Comparison of ENCODE assay signal across 1 cellular context in genomic region chr2:113167115-113167932, GRCh38.
A peak's percentile ranks its signal among the peaks of the same experiment; 100 is the strongest.
TF ChIP-seq lines count a peak whose summit lies in the region.

No MANE protein-coding gene starts in this region.

TF ChIP-seq in HepG2, 621 proteins besides CTCF, POLR2A, EP300 and RAD21 (continued from another document and continues in another):
- TF ChIP-seq ZBTB40 (IDR thresholded peaks at IDR 0.05) = no peak
- peak; percentile 95 for TF ChIP-seq ZBTB40 (CRISPR knock-in tag; IDR thresholded peaks at IDR 0.05)
- no peak for TF ChIP-seq ATAD3A (CRISPR knock-in tag; IDR thresholded peaks at IDR 0.05)
- no peak for TF ChIP-seq KDM5A (IDR thresholded peaks at IDR 0.05; ENCODE audit: borderline replicate concordance, low read length)
- TF ChIP-seq ZNF326 (CRISPR knock-in tag; IDR thresholded peaks at IDR 0.05; ENCODE audit: borderline replicate concordance) = no peak
- no peak for TF ChIP-seq SATB2 (CRISPR knock-in tag; IDR thresholded peaks at IDR 0.05)
- peak; percentile 63; the same call in 1 of the 2 replicates for TF ChIP-seq NCOR1 (IDR thresholded peaks at IDR 0.05; ENCODE audit: borderline replicate concordance, low read length)
- TF ChIP-seq HDAC1 (CRISPR knock-in tag; IDR thresholded peaks at IDR 0.05) = peak; percentile 98
- TF ChIP-seq GZF1 (CRISPR knock-in tag; IDR thresholded peaks at IDR 0.05) = peak; percentile 80
- TF ChIP-seq MLXIP (CRISPR knock-in tag; IDR thresholded peaks at IDR 0.05; ENCODE audit: borderline replicate concordance) = peak; percentile 72; the same call in 1 of the 2 replicates
- TF ChIP-seq PLSCR1 (CRISPR knock-in tag; IDR thresholded peaks at IDR 0.05; ENCODE audit: borderline replicate concordance) = no peak; the same call in 1 of the 2 replicates
- TF ChIP-seq STAG1 (CRISPR knock-in tag; IDR thresholded peaks at IDR 0.05) = peak; percentile 25; the same call in 1 of the 2 replicates
- peak; percentile 81 for TF ChIP-seq KAT8 (CRISPR knock-in tag; IDR thresholded peaks at IDR 0.05)
- no peak for TF ChIP-seq GLMP (CRISPR knock-in tag; IDR thresholded peaks at IDR 0.05; ENCODE audit: borderline replicate concordance)
- TF ChIP-seq MAFG (CRISPR knock-in tag; IDR thresholded peaks at IDR 0.05) = no peak
- peak; percentile 93 for TF ChIP-seq MEIS2 (CRISPR knock-in tag; IDR thresholded peaks at IDR 0.05)
- peak; percentile 92 for TF ChIP-seq SKI (IDR thresholded peaks at IDR 0.05; ENCODE audit: partially characterized antibody)
- no peak for TF ChIP-seq CSRNP2 (CRISPR knock-in tag; conservative IDR thresholded peaks at IDR 0.05; ENCODE audit: low read depth)
- TF ChIP-seq ZNF138 (CRISPR knock-in tag; IDR thresholded peaks at IDR 0.05; ENCODE audit: low read depth) = peak; percentile 85; the same call in 1 of the 2 replicates
- no peak for TF ChIP-seq ZBTB7A (CRISPR knock-in tag; IDR thresholded peaks at IDR 0.05)
- TF ChIP-seq ZNF646 (CRISPR knock-in tag; IDR thresholded peaks at IDR 0.05) = 0 out of 2 replicates have a peak, but pooled peaks have one; percentile 45
- no peak for TF ChIP-seq TRIM22 (IDR thresholded peaks at IDR 0.05)
- TF ChIP-seq ZNF234 (CRISPR knock-in tag; conservative IDR thresholded peaks at IDR 0.05) = no peak
- TF ChIP-seq ZNF567 (CRISPR knock-in tag; IDR thresholded peaks at IDR 0.05; ENCODE audit: borderline replicate concordance) = peak; percentile 83; the same call in 1 of the 2 replicates
- no peak for TF ChIP-seq MBD4 (IDR thresholded peaks at IDR 0.05; ENCODE audit: borderline replicate concordance, low read length)
- peak; percentile 100 for TF ChIP-seq ESRRA (CRISPR knock-in tag; IDR thresholded peaks at IDR 0.05; ENCODE audit: low read depth)
- peak; percentile 84 for TF ChIP-seq GABPB1 (CRISPR knock-in tag; IDR thresholded peaks at IDR 0.05)
- TF ChIP-seq ZGPAT (CRISPR knock-in tag; IDR thresholded peaks at IDR 0.05) = peak; percentile 99
- TF ChIP-seq MXD4 (CRISPR knock-in tag; IDR thresholded peaks at IDR 0.05) = peak; percentile 98
- peak; percentile 85 for TF ChIP-seq ATF1 (CRISPR knock-in tag; IDR thresholded peaks at IDR 0.05)
- TF ChIP-seq U2AF2 (IDR thresholded peaks at IDR 0.05; ENCODE audit: low read depth, low read length) = no peak
- peak; percentile 92 for TF ChIP-seq ZNF331 (CRISPR knock-in tag; IDR thresholded peaks at IDR 0.05)
